8 cellular contexts compared by ENCODE assay signal in the genomic region with DNA sequence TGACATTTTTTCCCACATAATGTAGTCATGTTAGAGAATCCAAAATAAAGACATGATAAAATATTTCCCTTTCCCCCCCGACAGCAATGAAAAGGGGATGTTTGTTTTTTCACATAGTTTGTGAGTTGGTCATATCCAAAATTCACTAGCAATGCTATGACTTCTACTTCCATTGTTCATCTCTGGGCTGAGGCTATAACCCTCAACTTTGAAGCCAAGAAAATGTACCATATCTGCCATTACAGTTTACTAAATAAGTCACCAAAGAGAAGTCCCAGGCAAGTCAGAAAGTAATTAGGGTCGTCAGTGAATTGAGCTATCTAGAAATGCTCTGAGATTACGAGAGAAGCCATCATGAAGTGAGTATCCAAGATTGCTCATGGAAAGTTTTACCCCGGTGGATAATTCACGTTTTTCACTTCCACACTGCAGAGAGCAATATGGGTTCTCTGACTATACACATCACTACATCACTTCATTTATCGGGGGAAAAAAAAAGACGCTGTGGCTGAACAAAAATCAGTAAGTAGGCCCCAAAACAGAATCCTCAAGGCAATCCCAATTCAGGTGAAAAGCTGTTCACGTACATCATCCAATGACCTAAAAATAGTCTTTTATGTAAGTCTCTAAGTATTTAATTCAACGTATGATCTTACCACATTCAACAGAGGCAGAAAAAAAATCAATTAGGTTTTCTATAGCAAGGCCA. TPM values are rescaled to one million over a fixed set of nuclear protein-coding genes. Genes with fewer than 3 reads are reported as not detected.
A peak's percentile ranks its signal among the peaks of the same experiment; 100 is the strongest.
DNase-seq lines count a peak whose midpoint lies in the region; ATAC-seq and TF ChIP-seq lines count a peak whose summit lies in the region.

No MANE protein-coding gene starts in this region.

- peak overlapping the region; percentile 18 for H2AK9ac ChIP-seq in IMR-90 (replicated peaks; ENCODE audit: low read depth, low read length, poor library complexity)

- H3K36me3 ChIP-seq in IMR-90 (ENCODE audit: control insufficient read depth, insufficient read depth, low read length) (no peaks in the 10 kb centered on the region), muscle layer of duodenum (ENCODE audit: control insufficient read depth in 1 of 2, insufficient read depth in 2 of 2, low read length in 2 of 2) (peaks cover 0 to 11% of the 10 kb centered on the region in 2 donors)

- CTCF ChIA-PET in IMR-90 (lab: Yijun Ruan, JAX): interaction anchor here (0.6 to 1.7 kb wide), 3 partner anchors 22 to 300 kb away, joined by 3 to 5 read pairs (median 3); no protein-coding TSS in a partner anchor

- H3K9me1 ChIP-seq in IMR-90 (ENCODE audit: insufficient read depth, low read length): peaks cover 11% of the 10 kb centered on the region

- H3K56ac ChIP-seq in IMR-90 (ENCODE audit: extremely low read depth, insufficient read depth, low read length): peak overlapping the region; percentile 92

- H4K20me1 ChIP-seq in IMR-90 (ENCODE audit: insufficient read depth, low read length): peaks cover 46% of the 10 kb centered on the region

- peak overlapping the region; percentile 92 for H3K23ac ChIP-seq in IMR-90 (ENCODE audit: low read depth, low read length)

- H3K14ac ChIP-seq in IMR-90 (replicated peaks; ENCODE audit: low read depth, low read length): peak overlapping the region; percentile 95

- H3K18ac ChIP-seq in IMR-90 (ENCODE audit: low read depth, low read length): peak overlapping the region; percentile 85

- peaks cover 12% of the 10 kb centered on the region for H3K4me1 ChIP-seq in IMR-90 (ENCODE audit: control insufficient read depth, insufficient read depth, low read length)
- H3K4me1 ChIP-seq in muscle layer of duodenum (ENCODE audit: control insufficient read depth in 1 of 2, insufficient read depth in 2 of 2, low read length in 2 of 2): peaks cover 3 to 15% of the 10 kb centered on the region in 2 donors

- H4K5ac ChIP-seq in IMR-90 (ENCODE audit: low read depth, low read length): peak overlapping the region; percentile 56; the same call in 1 of the 2 replicates

- TF ChIP-seq CTCF in IMR-90 (conservative IDR thresholded peaks at IDR 0.05; ENCODE audit: low read depth, low read length) (no peak), choroid plexus epithelial cell (conservative IDR thresholded peaks at IDR 0.05; ENCODE audit: low read depth, low read length) (no peak)

- H3K27ac ChIP-seq in IMR-90 (ENCODE audit: insufficient read depth, low read length) (peak overlapping the region; percentile 98), muscle layer of duodenum (ENCODE audit: low read length) (peak overlapping the region; percentile 58)

- POLR2A ChIA-PET in IMR-90 (lab: Charles Lee; ENCODE audit: unreplicated experiment): interaction anchor here (0.6 to 1.1 kb wide), 3 partner anchors 78 to 231 kb away, joined by 3 to 7 read pairs (median 4); no protein-coding TSS in a partner anchor

- 8% methylated on average over 2 of the region's 9 CpGs; no CpG with 5 or more reads in 1 of the 2 experiments for WGBS in IMR-90 (ENCODE audit: extremely low coverage in 2 of 2, insufficient read length in 1 of 2), 2 experiments

- dilution Hi-C loops in IMR-90 (cut with HindIII; ENCODE audit: low sequenced_read_pairs, unreplicated experiment): no loop called here

- peak overlapping the region; percentile 97 for H3K4me2 ChIP-seq in IMR-90 (ENCODE audit: low read depth, low read length)

- TF ChIP-seq POLR2A in IMR-90 (IDR thresholded peaks at IDR 0.05; ENCODE audit: low read depth, low read length): no peak

- no peak for TF ChIP-seq RAD21 in IMR-90 (IDR thresholded peaks at IDR 0.05; ENCODE audit: low read length)

- H2BK120ac ChIP-seq in IMR-90 (ENCODE audit: low read depth, low read length): peak overlapping the region; percentile 90

- peak overlapping the region; percentile 91 for H2BK5ac ChIP-seq in IMR-90 (ENCODE audit: low read depth, low read length, poor library complexity, severe bottlenecking)

- H4K91ac ChIP-seq in IMR-90 (ENCODE audit: insufficient read depth, low read depth, low read length): peak overlapping the region; percentile 95

- peak overlapping the region; percentile 17 to 86; a peak in 3 of 4 replicates for H4K8ac ChIP-seq in IMR-90 (ENCODE audit: low read depth in 2 of 2, low read length in 2 of 2)

- H2AFZ ChIP-seq in IMR-90 (replicated peaks; ENCODE audit: low read length, poor library complexity): no peak overlapping the region

- H3K4me3 ChIP-seq in IMR-90 (ENCODE audit: insufficient read depth, low read depth, low read length) (peak overlapping the region; percentile 94), choroid plexus epithelial cell (ENCODE audit: low read depth, low read length) (peak overlapping the region; percentile 87), muscle layer of duodenum (ENCODE audit: low read depth in 1 of 2, low read length in 2 of 2) (peak overlapping the region; percentile 76 to 81)

- H2AK5ac ChIP-seq in IMR-90 (ENCODE audit: low read depth, low read length): peak overlapping the region; percentile 20; the same call in 1 of the 2 replicates

- H3K79me1 ChIP-seq in IMR-90 (ENCODE audit: low read depth in 1 of 2, low read length in 2 of 2): peaks cover 17 to 59% of the 10 kb centered on the region in 2 experiments

- H3K9me3 ChIP-seq in IMR-90 (ENCODE audit: control insufficient read depth, insufficient read depth, low read length) (no peaks in the 10 kb centered on the region), muscle layer of duodenum (ENCODE audit: control insufficient read depth in 1 of 2, low read length in 2 of 2) (no peaks in the 10 kb centered on the region)

- BruUV-seq in IMR-90 (replicated peaks; lab: Mats Ljungman, UMichigan): TSS peak; percentile 70

- peak; percentile 45 for DNase-seq in AG08396 (ENCODE audit: low spot score)
- peak; percentile 49 for DNase-seq in IMR-90
- peak; percentile 26 for DNase-seq in choroid plexus epithelial cell (ENCODE audit: low read depth)
- no peak for DNase-seq in NCI-H748 (lab: John Stamatoyannopoulos, UW; ENCODE audit: unreplicated experiment)
- no peak for DNase-seq in KBM-7

- H3K27me3 ChIP-seq in IMR-90 (ENCODE audit: control insufficient read depth, insufficient read depth, low read length): no peaks in the 10 kb centered on the region
- H3K27me3 ChIP-seq in muscle layer of duodenum (ENCODE audit: low read depth, low read length): no peaks in the 10 kb centered on the region

- ATAC-seq in IMR-90 (ENCODE audit: low read depth): no peak
- ATAC-seq in GM21526 (IDR thresholded peaks at IDR 0.05; ENCODE audit: low FRiP score, unreplicated experiment): no peak
- no peak for ATAC-seq in HG03280 (IDR thresholded peaks at IDR 0.05; ENCODE audit: unreplicated experiment)

- peak overlapping the region; percentile 59; the same call in 2 of the 3 replicates for H2BK15ac ChIP-seq in IMR-90 (ENCODE audit: low read depth, low read length)

- in situ Hi-C loops in IMR-90 (cut with MboI; ENCODE audit: low sequenced_read_pairs) (no loop called here), KBM-7 (cut with MboI; ENCODE audit: low pct_unique_long_range_greater_than_20kb, low sequenced_read_pairs) (no loop called here)

- peak overlapping the region; percentile 98 for H3K4ac ChIP-seq in IMR-90 (ENCODE audit: low read depth, low read length)

- intact Hi-C loops in IMR-90 (cut with micrococcal nuclease): loop anchor here (1.0 to 2.0 kb wide), 2 partner anchors 78 to 300 kb away; no protein-coding TSS in a partner anchor

- peak overlapping the region; percentile 70 for H2BK20ac ChIP-seq in IMR-90 (ENCODE audit: low read depth, low read length)

- H3K9ac ChIP-seq in IMR-90 (ENCODE audit: low read depth, low read length): peak overlapping the region; percentile 97

TF ChIP-seq in IMR-90, 13 proteins besides CTCF, POLR2A, EP300 and RAD21:
- TF ChIP-seq CHD1 (IDR thresholded peaks at IDR 0.05; ENCODE audit: low read depth, low read length): no peak
- TF ChIP-seq RFX5 (IDR thresholded peaks at IDR 0.05; ENCODE audit: low read depth, low read length): no peak
- TF ChIP-seq, protein P1, sequence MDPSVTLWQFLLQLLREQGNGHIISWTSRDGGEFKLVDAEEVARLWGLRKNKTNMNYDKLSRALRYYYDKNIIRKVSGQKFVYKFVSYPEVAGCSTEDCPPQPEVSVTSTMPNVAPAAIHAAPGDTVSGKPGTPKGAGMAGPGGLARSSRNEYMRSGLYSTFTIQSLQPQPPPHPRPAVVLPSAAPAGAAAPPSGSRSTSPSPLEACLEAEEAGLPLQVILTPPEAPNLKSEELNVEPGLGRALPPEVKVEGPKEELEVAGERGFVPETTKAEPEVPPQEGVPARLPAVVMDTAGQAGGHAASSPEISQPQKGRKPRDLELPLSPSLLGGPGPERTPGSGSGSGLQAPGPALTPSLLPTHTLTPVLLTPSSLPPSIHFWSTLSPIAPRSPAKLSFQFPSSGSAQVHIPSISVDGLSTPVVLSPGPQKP (IDR thresholded peaks at IDR 0.05; ENCODE audit: borderline replicate concordance, low read depth, low read length): no peak
- TF ChIP-seq NFE2L2 (IDR thresholded peaks at IDR 0.05; ENCODE audit: low read depth, low read length): no peak
TF ChIP-seq in IMR-90: peak in this region for 0.

RNA-seq across cellular contexts. Expression of gene PEAK1, which starts 1.4 kb away (rescaled TPM):
- 43.9 and 49.2 TPM in 2 replicates for total RNA-seq in IMR-90 (2012; rRNA removed)
- 21.5 TPM in 2 replicates for polyA plus RNA-seq in IMR-90 (2012; rRNA removed)
- polyA plus RNA-seq in IMR-90 (2012; cell fraction: cytosol; rRNA removed): 9.7 and 11.4 TPM in 2 replicates
- polyA plus RNA-seq in IMR-90 (2012; cell fraction: nucleus; rRNA removed; ENCODE audit: low replicate concordance): 15.4 and 44.4 TPM in 2 replicates

RNA-seq across cellular contexts. Expression of gene HMG20A, which starts 2.2 kb away (rescaled TPM):
- total RNA-seq in IMR-90 (2012; rRNA removed): 25.3 and 28.6 TPM in 2 replicates
- polyA plus RNA-seq in IMR-90 (2012; rRNA removed): 22.0 and 22.3 TPM in 2 replicates
- 7.2 and 10.0 TPM in 2 replicates for polyA plus RNA-seq in IMR-90 (2012; cell fraction: cytosol; rRNA removed)
- 13.0 and 45.0 TPM in 2 replicates for polyA plus RNA-seq in IMR-90 (2012; cell fraction: nucleus; rRNA removed; ENCODE audit: low replicate concordance)

Comparison
In these comparisons a context has a peak if more than half of its experiments do, and no peak if none do; other contexts are left out.
1. DNase-seq: peak in AG08396 (single experiment), IMR-90 (single experiment) and choroid plexus epithelial cell (single experiment); none in NCI-H748 (single experiment) and KBM-7 (single experiment).
2. Peak in every context shown above with its lines, with median percentiles within 50 percentile points of each other: H3K4me3 ChIP-seq.